14 cellular contexts compared by ENCODE assay signal in genomic region chr3:17478673-17479072, GRCh38.
DNase-seq lines count a peak whose midpoint lies in the region; ATAC-seq and TF ChIP-seq lines count a peak whose summit lies in the region.
"Had no signal": no experiment of that assay in that cellular context is flagged by ENCODE, and none has a peak within 500 bp of the region (broad histone marks: within the 10 kb centered on the region; RNA-seq: fewer than 3 reads in every experiment).

No MANE protein-coding gene starts in this region.

- no peaks in the 10 kb centered on the region for H3K36me3 ChIP-seq in IMR-90 (ENCODE audit: control insufficient read depth, insufficient read depth, low read length)
- no peaks in the 10 kb centered on the region for H3K36me3 ChIP-seq in mammary epithelial cell (ENCODE audit: insufficient read depth, low read length)
- peaks cover 12% of the 10 kb centered on the region for H3K36me3 ChIP-seq in OCI-LY7 (ENCODE audit: insufficient read depth, low read length)

- H3K9me1 ChIP-seq in IMR-90 (ENCODE audit: insufficient read depth, low read length), result no peaks in the 10 kb centered on the region

- H3K4me3 ChIP-seq in AG09309 (ENCODE audit: control insufficient read depth, low read depth, low read length) (no peak overlapping the region), IMR-90 (ENCODE audit: insufficient read depth, low read depth, low read length) (no peak overlapping the region), mammary epithelial cell (replicated peaks in 1 of 3; ENCODE audit: insufficient read depth in 1 of 3, low read depth in 2 of 3, low read length in 3 of 3) (no peak overlapping the region), coronary artery (no peak overlapping the region), OCI-LY7 (ENCODE audit: low read depth, low read length, poor library complexity, severe bottlenecking) (no peak overlapping the region)
- H3K4me3 ChIP-seq: BLaER1 treated with 17β-estradiol and CSF1 and Interleukin-3, amounts not matched to agents 10 nM and 100 nM had no signal

- no peak overlapping the region for H2BK120ac ChIP-seq in IMR-90 (ENCODE audit: low read depth, low read length)

- H2AK5ac ChIP-seq in IMR-90 (ENCODE audit: low read depth, low read length), result no peak overlapping the region

- peak; percentile 93 for ATAC-seq in IMR-90 (ENCODE audit: low read depth)
- ATAC-seq in left lobe of liver, result peak; percentile 67
- ATAC-seq in HG02970 (IDR thresholded peaks at IDR 0.05; ENCODE audit: low FRiP score, unreplicated experiment), result no peak
- ATAC-seq: stimulated activated effector memory CD8-positive, alpha-beta T cell treated with anti-CD3 and anti-CD28 coated beads, Interleukin-12 subunit alpha, Interleukin-12 subunit beta, amount 100 ng/mL, for 72 hours had no signal

- no peak overlapping the region for H3K23ac ChIP-seq in IMR-90 (ENCODE audit: low read depth, low read length)

- in situ Hi-C loops in IMR-90 (cut with MboI; ENCODE audit: low sequenced_read_pairs), result no loop called here
- in situ Hi-C loops in mammary epithelial cell (cut with MboI; ENCODE audit: low sequenced_read_pairs in 2 of 2), result no loop called here

- H2AFZ ChIP-seq in IMR-90 (replicated peaks; ENCODE audit: low read length, poor library complexity) (no peak overlapping the region), mammary epithelial cell (ENCODE audit: low read depth, low read length) (no peak overlapping the region), OCI-LY7 (ENCODE audit: low read length) (no peak overlapping the region)

- H3K9me2 ChIP-seq in OCI-LY7 (ENCODE audit: insufficient read depth, low read length), result no peaks in the 10 kb centered on the region

- TF ChIP-seq CTCF in AG09309 (IDR thresholded peaks at IDR 0.05; ENCODE audit: control insufficient read depth, insufficient read depth, low read depth, low read length, missing control alignments) (no peak), IMR-90 (conservative IDR thresholded peaks at IDR 0.05; ENCODE audit: low read depth, low read length) (no peak), mammary epithelial cell (conservative IDR thresholded peaks at IDR 0.05 in 1 of 2, IDR thresholded peaks at IDR 0.05 in 1 of 2; ENCODE audit: extremely low read depth in 1 of 2, insufficient read depth in 1 of 2, low read depth in 1 of 2, low read length in 2 of 2) (no peak), coronary artery (IDR thresholded peaks at IDR 0.05) (no peak), OCI-LY7 (conservative IDR thresholded peaks at IDR 0.05; ENCODE audit: low read length) (no peak)

- DNase-seq in AG09309 (ENCODE audit: low read depth), result peak; percentile 33
- peak; percentile 97 for DNase-seq in IMR-90
- DNase-seq in mammary epithelial cell, result peak; percentile 73
- DNase-seq in left lobe of liver (ENCODE audit: low spot score), result no peak
- no peak for DNase-seq in coronary artery (ENCODE audit: low spot score)
- no peak for DNase-seq in OCI-LY7 (ENCODE audit: low spot score)
- no peak for DNase-seq in OCI-M1 (lab: John Stamatoyannopoulos, UW)
- DNase-seq: activated naive CD8-positive, alpha-beta T cell treated with anti-CD3 and anti-CD28 coated beads for 36 hours; NCI-H446 treated with DMSO at 0.1 percent for 48 hours; posterior cingulate gyrus; SIG-M5 had no signal

- no peaks in the 10 kb centered on the region; a peak in 1 of 4 replicates for H3K79me1 ChIP-seq in IMR-90 (ENCODE audit: low read depth in 1 of 2, low read length in 2 of 2)

- H3K4me1 ChIP-seq in IMR-90 (ENCODE audit: control insufficient read depth, insufficient read depth, low read length), result no peaks in the 10 kb centered on the region; the same call in 1 of the 2 replicates
- no peaks in the 10 kb centered on the region for H3K4me1 ChIP-seq in mammary epithelial cell (ENCODE audit: insufficient read depth, low read length)
- H3K4me1 ChIP-seq in OCI-LY7 (ENCODE audit: insufficient read depth, low read length, poor library complexity, severe bottlenecking), result no peaks in the 10 kb centered on the region
- H3K4me1 ChIP-seq: BLaER1 treated with 17β-estradiol and CSF1 and Interleukin-3, amounts not matched to agents 10 nM and 100 nM had no signal

- H3K18ac ChIP-seq in IMR-90 (ENCODE audit: low read depth, low read length), result no peak overlapping the region

- H3K56ac ChIP-seq in IMR-90 (ENCODE audit: extremely low read depth, insufficient read depth, low read length), result no peak overlapping the region

- no peak overlapping the region for H4K5ac ChIP-seq in IMR-90 (ENCODE audit: low read depth, low read length)

- POLR2A ChIA-PET in IMR-90 (lab: Charles Lee; ENCODE audit: unreplicated experiment) (no interaction called here), OCI-LY7 (lab: Charles Lee) (interaction anchor here (0.8 to 1.7 kb wide), 3 partner anchors 9 to 150 kb away, joined by 3 to 8 read pairs (median 3); no protein-coding TSS in a partner anchor)

- dilution Hi-C loops in IMR-90 (cut with HindIII; ENCODE audit: low sequenced_read_pairs, unreplicated experiment) (no loop called here), mammary epithelial cell (cut with HindIII; ENCODE audit: low sequenced_read_pairs) (no loop called here)

- no peak overlapping the region for H2BK20ac ChIP-seq in IMR-90 (ENCODE audit: low read depth, low read length)

- no peak overlapping the region for H4K8ac ChIP-seq in IMR-90 (ENCODE audit: low read depth in 2 of 2, low read length in 2 of 2)

- no CpG with 5 or more reads among the region's 2 CpGs for WGBS in IMR-90 (ENCODE audit: extremely low coverage in 2 of 2, insufficient read length in 1 of 2), 2 experiments
- 44% methylated on average over 2 of the region's 2 CpGs for WGBS in mammary epithelial cell (ENCODE audit: low coverage, missing lambda C conversion rate)

- intact Hi-C loops in IMR-90 (cut with micrococcal nuclease), result loop anchor here (5.0 kb wide), 1 partner anchor 264 kb away; the partner anchor contains the start of gene TBC1D5
- intact Hi-C loops in mammary epithelial cell (cut with micrococcal nuclease), result loop anchor here (5.0 kb wide), 1 partner anchor 169 kb away; no protein-coding TSS in a partner anchor
- intact Hi-C loops in OCI-LY7 (cut with micrococcal nuclease; ENCODE audit: unreplicated experiment), result no loop called here

- H3K4me2 ChIP-seq in IMR-90 (ENCODE audit: low read depth, low read length) (no peak overlapping the region), mammary epithelial cell (ENCODE audit: insufficient read depth, low read depth, low read length) (no peak overlapping the region), OCI-LY7 (ENCODE audit: low read length) (no peak overlapping the region)
- H3K4me2 ChIP-seq: BLaER1 treated with 17β-estradiol and CSF1 and Interleukin-3, amounts not matched to agents 10 nM and 100 nM had no signal

- H3K9me3 ChIP-seq in IMR-90 (ENCODE audit: control insufficient read depth, insufficient read depth, low read length) (no peaks in the 10 kb centered on the region), mammary epithelial cell (replicated peaks; ENCODE audit: insufficient read depth, low read length) (no peaks in the 10 kb centered on the region), OCI-LY7 (ENCODE audit: low read length) (no peaks in the 10 kb centered on the region; the same call in 1 of the 2 replicates)

- no peak for TF ChIP-seq POLR2A in IMR-90 (IDR thresholded peaks at IDR 0.05; ENCODE audit: low read depth, low read length)

- H3K9ac ChIP-seq in IMR-90 (ENCODE audit: low read depth, low read length) (no peak overlapping the region), mammary epithelial cell (ENCODE audit: insufficient read depth, low read length) (no peak overlapping the region)
- H3K9ac ChIP-seq: BLaER1 treated with 17β-estradiol and CSF1 and Interleukin-3, amounts not matched to agents 10 nM and 100 nM had no signal

- no peak overlapping the region for H3K4ac ChIP-seq in IMR-90 (ENCODE audit: low read depth, low read length)

- no peak overlapping the region for H4K91ac ChIP-seq in IMR-90 (ENCODE audit: insufficient read depth, low read depth, low read length)

- no peaks in the 10 kb centered on the region for H3K79me2 ChIP-seq in mammary epithelial cell (ENCODE audit: insufficient read depth, low read length)
- no peaks in the 10 kb centered on the region for H3K79me2 ChIP-seq in OCI-LY7 (ENCODE audit: insufficient read depth, low read depth, low read length)

- TF ChIP-seq RAD21 in IMR-90 (IDR thresholded peaks at IDR 0.05; ENCODE audit: low read length), result no peak

- no peak overlapping the region for H3K14ac ChIP-seq in IMR-90 (replicated peaks; ENCODE audit: low read depth, low read length)

- H3K27me3 ChIP-seq in IMR-90 (ENCODE audit: control insufficient read depth, insufficient read depth, low read length) (no peaks in the 10 kb centered on the region), mammary epithelial cell (ENCODE audit: insufficient read depth, low read length) (no peaks in the 10 kb centered on the region)
- H3K27me3 ChIP-seq: BLaER1 treated with 17β-estradiol and CSF1 and Interleukin-3, amounts not matched to agents 10 nM and 100 nM had no signal

- no peak overlapping the region for H3K27ac ChIP-seq in IMR-90 (ENCODE audit: insufficient read depth, low read length)
- H3K27ac ChIP-seq in mammary epithelial cell (ENCODE audit: insufficient read depth, low read depth, low read length), result no peak overlapping the region
- no peak overlapping the region for H3K27ac ChIP-seq in coronary artery
- no peak overlapping the region for H3K27ac ChIP-seq in OCI-LY7 (ENCODE audit: low read depth, low read length, poor library complexity, severe bottlenecking)
- H3K27ac ChIP-seq: BLaER1 treated with 17β-estradiol and CSF1 and Interleukin-3, amounts not matched to agents 10 nM and 100 nM had no signal

- BruUV-seq in IMR-90 (replicated peaks; lab: Mats Ljungman, UMichigan) (no TSS peak), mammary epithelial cell (replicated peaks; lab: Mats Ljungman, UMichigan) (no TSS peak), OCI-LY7 (replicated peaks; lab: Mats Ljungman, UMichigan) (no TSS peak)

- no peak overlapping the region for H2BK15ac ChIP-seq in IMR-90 (ENCODE audit: low read depth, low read length)

- CTCF ChIA-PET in IMR-90 (lab: Yijun Ruan, JAX) (interaction anchor here (0.6 kb wide), 1 partner anchor 13 kb away, joined by 4 read pairs; no protein-coding TSS in a partner anchor), mammary epithelial cell (lab: Charles Lee; ENCODE audit: low non-redundant PET) (interaction anchor here (0.6 kb wide), 1 partner anchor 103 kb away, joined by 5 read pairs; no protein-coding TSS in a partner anchor), OCI-LY7 (lab: Charles Lee; ENCODE audit: unreplicated experiment) (no interaction called here)

- H4K20me1 ChIP-seq in IMR-90 (ENCODE audit: insufficient read depth, low read length) (no peaks in the 10 kb centered on the region), mammary epithelial cell (ENCODE audit: insufficient read depth, low read length) (no peaks in the 10 kb centered on the region), OCI-LY7 (ENCODE audit: insufficient read depth, low read length) (no peaks in the 10 kb centered on the region)
- H4K20me1 ChIP-seq: BLaER1 treated with 17β-estradiol and CSF1 and Interleukin-3, amounts not matched to agents 10 nM and 100 nM had no signal

- H2BK5ac ChIP-seq in IMR-90 (ENCODE audit: low read depth, low read length, poor library complexity, severe bottlenecking), result peak overlapping the region; percentile 37

- H2AK9ac ChIP-seq in IMR-90 (replicated peaks; ENCODE audit: low read depth, low read length, poor library complexity), result no peak overlapping the region

TF ChIP-seq in IMR-90, 13 proteins besides CTCF, POLR2A, EP300 and RAD21 (continues in another document):
- TF ChIP-seq MXI1 (IDR thresholded peaks at IDR 0.05; ENCODE audit: borderline replicate concordance, low read depth, low read length), result no peak

Comparison
In these comparisons a context has a peak if more than half of its experiments do, and no peak if none do; other contexts are left out.
1. DNase-seq: peak in AG09309 (single experiment), IMR-90 (single experiment) and mammary epithelial cell (single experiment); none in left lobe of liver (single experiment), coronary artery (single experiment), OCI-LY7 (single experiment) and OCI-M1 (single experiment).